Comparison of ENCODE assay signal across 14 cellular contexts in the genomic region with DNA sequence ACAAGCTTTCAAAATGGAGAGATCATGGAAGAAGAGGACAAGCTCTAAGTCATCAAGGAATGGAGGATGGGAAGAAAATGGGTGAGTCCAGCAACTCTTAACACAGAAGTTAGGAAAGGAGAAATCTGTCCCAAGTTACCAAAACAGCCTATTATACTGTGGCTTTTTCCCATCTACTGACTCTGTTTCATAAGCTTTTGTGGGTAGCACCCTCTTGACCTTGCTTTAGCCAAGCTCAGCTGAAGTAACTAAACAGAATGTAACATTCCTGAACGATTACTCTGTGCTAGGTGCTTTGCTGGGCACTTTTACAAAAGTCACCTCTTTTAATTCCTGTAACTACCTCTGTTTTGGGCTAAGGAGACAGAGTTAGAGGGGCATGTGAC.
DNase-seq lines count a peak whose midpoint lies in the region; ATAC-seq lines count a peak whose summit lies in the region.
"Had no signal": no experiment of that assay in that cellular context is flagged by ENCODE, and none has a peak within 500 bp of the region (broad histone marks: within the 10 kb centered on the region; RNA-seq: fewer than 3 reads in every experiment).

No MANE protein-coding gene starts in this region.

- no peak overlapping the region for H3K4me3 ChIP-seq in SK-N-MC
- H3K4me3 ChIP-seq: colonic mucosa had no signal

- ATAC-seq in GM21723 (IDR thresholded peaks at IDR 0.05; ENCODE audit: unreplicated experiment) (peak; percentile 7), GM21381 (IDR thresholded peaks at IDR 0.05; ENCODE audit: unreplicated experiment) (no peak)
- no peak for ATAC-seq in stimulated activated naive CD8-positive, alpha-beta T cell treated with anti-CD3 and anti-CD28 coated beads, Interleukin-15, Interleukin-2, amounts not matched to agents 100 U/mL and 50 U/mL, for 24 hours

- no peaks in the 10 kb centered on the region for H3K9me3 ChIP-seq in SK-N-MC (ENCODE audit: low read depth, low read length)
- H3K9me3 ChIP-seq: colonic mucosa had no signal

- H3K27ac ChIP-seq in SK-N-MC: peak overlapping the region; percentile 54; the same call in 1 of the 2 replicates
- H3K27ac ChIP-seq: colonic mucosa had no signal

- no peaks in the 10 kb centered on the region for H3K36me3 ChIP-seq in SK-N-MC (ENCODE audit: insufficient read depth, low read length)
- H3K36me3 ChIP-seq: colonic mucosa had no signal

- DNase-seq in AG08395 (ENCODE audit: low spot score) (peak; percentile 14), SK-N-MC (ENCODE audit: low read depth, low spot score) (no peak), hepatic stellate cell (ENCODE audit: low spot score) (peak; percentile 26), DMS 273 treated with DMSO at 0.1 percent for 48 hours (lab: John Stamatoyannopoulos, UW) (no peak)
- no peak for DNase-seq in stimulated activated naive CD8-positive, alpha-beta T cell treated with anti-CD3 and anti-CD28 coated beads, Interleukin-15, Interleukin-2, amounts not matched to agents 100 U/mL and 50 U/mL, for 24 hours
- DNase-seq in activated effector memory CD4-positive, alpha-beta T cell treated with Interleukin-2 at 50 U/mL for 16 hours: no peak
- DNase-seq: activated CD4-positive, alpha-beta memory T cell treated with anti-CD3 and anti-CD28 coated beads for 36 hours; activated gamma-delta T cell; C1 segment of cervical spinal cord; colonic mucosa; NCI-H2029; stimulated activated CD4-positive, alpha-beta T cell treated with anti-CD3 and anti-CD28 coated beads, Interleukin-15, amount 100 ng/mL, for 24 hours had no signal

- no peak overlapping the region for H3K9ac ChIP-seq in SK-N-MC (ENCODE audit: insufficient read length)

Comparison
In these comparisons a context has a peak if more than half of its experiments do, and no peak if none do; other contexts are left out.
1. DNase-seq: peak in AG08395 (single experiment) and hepatic stellate cell (single experiment); none in SK-N-MC (single experiment), stimulated activated naive CD8-positive, alpha-beta T cell treated with anti-CD3 and anti-CD28 coated beads, Interleukin-15, Interleukin-2, amounts not matched to agents 100 U/mL and 50 U/mL, for 24 hours (single experiment), DMS 273 treated with DMSO at 0.1 percent for 48 hours (single experiment) and activated effector memory CD4-positive, alpha-beta T cell treated with Interleukin-2 at 50 U/mL for 16 hours (single experiment).